8 cellular contexts compared by ENCODE assay signal in genomic region chr6:118509009-118509617, GRCh38. TPM values are rescaled to one million over a fixed set of nuclear protein-coding genes. Genes with fewer than 3 reads are reported as not detected.
DNase-seq lines count a peak whose midpoint lies in the region; ATAC-seq and TF ChIP-seq lines count a peak whose summit lies in the region.

No MANE protein-coding gene starts in this region.

- H3K9me3 ChIP-seq in heart left ventricle, result peaks cover 0 to 1% (median 0%) of the 10 kb centered on the region in 12 donors
- no peaks in the 10 kb centered on the region for H3K9me3 ChIP-seq in osteoblast (ENCODE audit: low read depth, low read length)

- H3K79me2 ChIP-seq in osteoblast (ENCODE audit: insufficient read depth, low read length), result no peaks in the 10 kb centered on the region

- no peak overlapping the region for H2AFZ ChIP-seq in osteoblast (ENCODE audit: low read length)

- H3K4me2 ChIP-seq in osteoblast (ENCODE audit: insufficient read depth, low read length), result no peak overlapping the region

- ATAC-seq in heart left ventricle, result peak in 1 of 4 donors; percentile 43
- no peak for ATAC-seq in Right ventricle myocardium superior (ENCODE audit: poor library complexity)
- no peak for ATAC-seq in GM21526 (IDR thresholded peaks at IDR 0.05; ENCODE audit: low FRiP score, unreplicated experiment)

- no peak for TF ChIP-seq POLR2A in heart left ventricle (IDR thresholded peaks at IDR 0.05)

- intact Hi-C loops in heart left ventricle (cut with DNase I) (loop anchor here in 9 of 10 donors (1.0 to 10.0 kb wide), 6 partner anchors 134 to 224 kb away; no protein-coding TSS in a partner anchor), Right ventricle myocardium superior (cut with DNase I) (loop anchor here (5.0 to 10.0 kb wide), 2 partner anchors 134 to 222 kb away; no protein-coding TSS in a partner anchor)

- H3K27ac ChIP-seq in heart left ventricle (peak overlapping the region in 11 of 12 donors; percentile 21 to 87 (median 79)), coronary artery (no peak overlapping the region), osteoblast (ENCODE audit: low read depth, low read length) (no peak overlapping the region)

- H3K36me3 ChIP-seq in heart left ventricle (peaks cover 0 to 14% (median 0%) of the 10 kb centered on the region in 9 donors), osteoblast (ENCODE audit: insufficient read depth, low read length) (peaks cover 5% of the 10 kb centered on the region)

- no peaks in the 10 kb centered on the region for H4K20me1 ChIP-seq in osteoblast (ENCODE audit: insufficient read depth, low read length)

- peaks cover 0 to 25% (median 8%) of the 10 kb centered on the region in 12 donors for H3K4me1 ChIP-seq in heart left ventricle
- H3K4me1 ChIP-seq in osteoblast (ENCODE audit: insufficient read depth, low read length), result no peaks in the 10 kb centered on the region

- H3K4me3 ChIP-seq in heart left ventricle (no peak overlapping the region), coronary artery (no peak overlapping the region), osteoblast (ENCODE audit: insufficient read depth, low read length) (no peak overlapping the region)

- 38 to 50% (median 45%) methylated on average over 3 of the region's 3 CpGs for WGBS in heart left ventricle, 4 donors

- no peaks in the 10 kb centered on the region for H3K27me3 ChIP-seq in heart left ventricle
- no peaks in the 10 kb centered on the region for H3K27me3 ChIP-seq in osteoblast (ENCODE audit: insufficient read depth, low read length)

- DNase-seq in heart left ventricle (peak in 4 of 5 donors; percentile 35 to 51 (median 44)), Right ventricle myocardium superior (no peak), NCI-H2227 (lab: John Stamatoyannopoulos, UW; ENCODE audit: unreplicated experiment) (peak; percentile 6), coronary artery (ENCODE audit: low spot score) (no peak), osteoblast (ENCODE audit: insufficient read length, low spot score, missing footprints) (peak; percentile 27), mesenteric fat pad (ENCODE audit: low spot score) (no peak)
- no peak for DNase-seq in stimulated activated CD8-positive, alpha-beta memory T cell treated with anti-CD3 and anti-CD28 coated beads, Interleukin-4, amount 100 ng/mL, for 48 hours

- TF ChIP-seq CTCF in heart left ventricle (IDR thresholded peaks at IDR 0.05) (peak; percentile 53 to 81 (median 70)), coronary artery (IDR thresholded peaks at IDR 0.05) (peak; percentile 48), osteoblast (IDR thresholded peaks at IDR 0.05; ENCODE audit: extremely low read depth, low read depth, low read length) (peak; percentile 80)

RNA-seq across cellular contexts. Expression of gene PLN, which starts 39.0 kb away (rescaled TPM):
- 1,000 to 10,000 TPM; 1,105 to 3,015 (median 1,923) TPM for total RNA-seq in heart left ventricle
- polyA plus RNA-seq in heart left ventricle, result 1,000 to 10,000 TPM in 1 of 2 donors, 100 to 1,000 TPM in 1; 974 to 1,338 TPM
- total RNA-seq in Right ventricle myocardium superior, result 2,342 TPM
- 0.36 and 0.59 TPM in 2 replicates for total RNA-seq in osteoblast
- total RNA-seq in mesenteric fat pad, result 5.6 TPM

Comparison
In these comparisons a context has a peak if more than half of its experiments do, and no peak if none do; other contexts are left out.
1. DNase-seq: peak in heart left ventricle (4 of 5), NCI-H2227 (single experiment) and osteoblast (single experiment); none in Right ventricle myocardium superior (single experiment), coronary artery (single experiment), mesenteric fat pad (single experiment) and stimulated activated CD8-positive, alpha-beta memory T cell treated with anti-CD3 and anti-CD28 coated beads, Interleukin-4, amount 100 ng/mL, for 48 hours (single experiment).
2. H3K27ac ChIP-seq: peak in heart left ventricle (11 of 12); none in coronary artery (0 of 2) and osteoblast (single experiment).
3. RNA of gene PLN, which starts 39.0 kb away (total RNA-seq): 2,342 TPM in Right ventricle myocardium superior (single experiment) and 1,105 to 3,015 TPM in heart left ventricle; 5.6 TPM in mesenteric fat pad (single experiment) and 0.36 to 0.59 TPM in osteoblast; every median in the first group is over 100 times any median in the second.
4. Peak in every context shown above with its lines, with median percentiles within 50 percentile points of each other: CTCF ChIP-seq.